Comparison of ENCODE assay signal across 9 cellular contexts in genomic region chr16:88382491-88383400, GRCh38. TPM values are rescaled to one million over a fixed set of nuclear protein-coding genes. Genes with fewer than 3 reads are reported as not detected.
DNase-seq lines count a peak whose midpoint lies in the region; FAIRE-seq and TF ChIP-seq lines count a peak whose summit lies in the region.
"Had no signal": no experiment of that assay in that cellular context is flagged by ENCODE, and none has a peak within 500 bp of the region (broad histone marks: within the 10 kb centered on the region; RNA-seq: fewer than 3 reads in every experiment).

TSS of gene ZNF469 (plus strand) at chr16:88382959. CDS start at chr16:88427471, 44,512 bp downstream.

- no peaks in the 10 kb centered on the region for H3K36me3 ChIP-seq in breast epithelium
- no peaks in the 10 kb centered on the region for H3K36me3 ChIP-seq in keratinocyte (ENCODE audit: control insufficient read depth in 2 of 2, extremely low read depth in 1 of 2, insufficient read depth in 2 of 2, low read length in 2 of 2)
- no peaks in the 10 kb centered on the region for H3K36me3 ChIP-seq in subcutaneous abdominal adipose tissue (ENCODE audit: control insufficient read depth in 5 of 5, insufficient read depth in 5 of 5, low read length in 5 of 5)

- peaks cover 2 to 12% of the 10 kb centered on the region in 2 donors for H3K4me1 ChIP-seq in breast epithelium
- no peaks in the 10 kb centered on the region for H3K4me1 ChIP-seq in keratinocyte (ENCODE audit: control insufficient read depth, extremely low read depth, insufficient read depth, low read length)
- H3K4me1 ChIP-seq in subcutaneous abdominal adipose tissue (ENCODE audit: control insufficient read depth in 5 of 5, insufficient read depth in 5 of 5, low read length in 5 of 5) = peaks cover 0 to 16% (median 13%) of the 10 kb centered on the region in 5 donors

- H3K27me3 ChIP-seq in breast epithelium (no peaks in the 10 kb centered on the region), keratinocyte (ENCODE audit: control insufficient read depth, extremely low read depth, insufficient read depth, low read length) (peaks cover 43% of the 10 kb centered on the region), subcutaneous abdominal adipose tissue (ENCODE audit: control insufficient read depth in 5 of 5, insufficient read depth in 4 of 5, low read length in 5 of 5) (peaks cover 21 to 53% (median 37%) of the 10 kb centered on the region in 5 donors)

- H3K27ac ChIP-seq in breast epithelium (peak within 1 kb of the TSS; percentile 42 to 52), keratinocyte (ENCODE audit: control insufficient read depth, insufficient read depth, low read length) (no peak within 1 kb of the TSS), subcutaneous abdominal adipose tissue (ENCODE audit: low read depth, low read length) (no peak within 1 kb of the TSS)
- H3K27ac ChIP-seq: 22Rv1 had no signal

- no peak for TF ChIP-seq POLR2A in breast epithelium (IDR thresholded peaks at IDR 0.05)

- no peak for FAIRE-seq in keratinocyte (lab: Jason Lieb, UNC)

- dilution Hi-C loops in keratinocyte (cut with MboI; ENCODE audit: extremely low pct_ligation_motif_present, low sequenced_read_pairs) = no loop called here

- no peak for TF ChIP-seq CTCF in breast epithelium (IDR thresholded peaks at IDR 0.05)
- no peak for TF ChIP-seq CTCF in keratinocyte (optimal IDR thresholded peaks at IDR 0.05 in 1 of 3, IDR thresholded peaks at IDR 0.05 in 1 of 3, conservative IDR thresholded peaks at IDR 0.05 in 1 of 3; ENCODE audit: extremely low read depth in 1 of 3, insufficient read depth in 2 of 3, low read length in 3 of 3)

- no peaks in the 10 kb centered on the region for H3K9me1 ChIP-seq in keratinocyte (ENCODE audit: control insufficient read depth, extremely low read depth, insufficient read depth, low read length)

- intact Hi-C loops in breast epithelium (cut with DNase I; ENCODE audit: low total_unique reads) = no loop called here

- H3K4me3 ChIP-seq in breast epithelium (peak within 1 kb of the TSS; percentile 44 to 83 (median 54)), keratinocyte (ENCODE audit: control insufficient read depth in 2 of 3, extremely low read depth in 1 of 3, insufficient read depth in 2 of 3, low read depth in 1 of 3, low read length in 3 of 3) (no peak within 1 kb of the TSS), subcutaneous abdominal adipose tissue (ENCODE audit: low read depth in 1 of 5, low read length in 5 of 5) (peak within 1 kb of the TSS; percentile 19 to 42 (median 39))

- H3K4me2 ChIP-seq in keratinocyte (ENCODE audit: control insufficient read depth, extremely low read depth, insufficient read depth, low read depth, low read length) = peak within 1 kb of the TSS; percentile 22

- no peak within 1 kb of the TSS for H2AFZ ChIP-seq in keratinocyte (ENCODE audit: control insufficient read depth, low read length)

- H3K9me3 ChIP-seq in breast epithelium = no peaks in the 10 kb centered on the region
- peaks cover 5% of the 10 kb centered on the region for H3K9me3 ChIP-seq in keratinocyte (ENCODE audit: control insufficient read depth, low read depth, low read length)
- H3K9me3 ChIP-seq in subcutaneous abdominal adipose tissue (ENCODE audit: control insufficient read depth in 5 of 5, low read length in 5 of 5) = peaks cover 0 to 3% (median 0%) of the 10 kb centered on the region in 5 donors

- H4K20me1 ChIP-seq in keratinocyte (ENCODE audit: control insufficient read depth, extremely low read depth, insufficient read depth, low read length) = no peaks in the 10 kb centered on the region

- H3K9ac ChIP-seq in keratinocyte (ENCODE audit: control insufficient read depth, extremely low read depth, insufficient read depth, low read length) (no peak within 1 kb of the TSS), subcutaneous abdominal adipose tissue (ENCODE audit: low read length in 5 of 5) (no peak within 1 kb of the TSS)

- DNase-seq in DMS 273 (lab: John Stamatoyannopoulos, UW; ENCODE audit: unreplicated experiment) (peak; percentile 69), DMS 273 treated with DMSO at 0.1 percent for 48 hours (lab: John Stamatoyannopoulos, UW) (no peak), breast epithelium (ENCODE audit: low spot score in 2 of 2) (no peak), keratinocyte (ENCODE audit: low read depth, low spot score) (no peak), SKM-1 (lab: John Stamatoyannopoulos, UW; ENCODE audit: unreplicated experiment) (no peak), T-helper 9 cell (no peak), COR-L47 (lab: John Stamatoyannopoulos, UW) (no peak)

- H3K79me2 ChIP-seq in keratinocyte (ENCODE audit: control insufficient read depth, insufficient read depth, low read length) = no peaks in the 10 kb centered on the region

RNA-seq across cellular contexts. Expression of gene ZNF469, which starts in this region (rescaled TPM):
- total RNA-seq in breast epithelium = 1 to 10 TPM in 1 of 3 donors, under 1 TPM in 2; 0.80 to 1.5 (median 0.98) TPM
- polyA plus RNA-seq in keratinocyte = 0.01 TPM in 2 of 3 replicates, not detected in the other
- not detected for polyA plus RNA-seq in keratinocyte (2011; ENCODE audit: low read depth)
- polyA plus RNA-seq in keratinocyte (2011; cell fraction: cytosol; rRNA removed) = 0.01 TPM in 1 of 2 replicates, not detected in the other
- 0.04 and 0.12 TPM in 2 replicates for polyA plus RNA-seq in keratinocyte (2011; cell fraction: nucleus; rRNA removed)
- polyA plus RNA-seq in keratinocyte (2012; ENCODE audit: low replicate concordance) = 0.02 TPM in 1 of 2 replicates, not detected in the other
- polyA minus RNA-seq in keratinocyte = 0.03 to 0.10 TPM (median 0.03 TPM) in 3 replicates
- polyA minus RNA-seq in keratinocyte (2011; cell fraction: cytosol; rRNA and poly(A)+ RNA removed) = not detected
- under 0.01 and 0.16 TPM in 2 replicates for polyA minus RNA-seq in keratinocyte (2011; cell fraction: nucleus; rRNA and poly(A)+ RNA removed)

Comparison
In these comparisons a context has a peak if more than half of its experiments do, and no peak if none do; other contexts are left out.
1. H3K27ac ChIP-seq: peak in breast epithelium (2 of 2); none in keratinocyte (single experiment) and subcutaneous abdominal adipose tissue (single experiment).
2. H3K4me3 ChIP-seq: peak in breast epithelium (3 of 3) and subcutaneous abdominal adipose tissue (5 of 5); none in keratinocyte (0 of 3).